8 cellular contexts compared by ENCODE assay signal in genomic region chr15:52528465-52529288, GRCh38. TPM values are rescaled to one million over a fixed set of nuclear protein-coding genes. Genes with fewer than 3 reads are reported as not detected.
DNase-seq lines count a peak whose midpoint lies in the region; ATAC-seq and TF ChIP-seq lines count a peak whose summit lies in the region.

Gene MYO5A (minus strand): TSS chr15:52528880. CDS start chr15:52528806, 74 bp downstream.

- H3K36me3 Mint-ChIP-seq in activated CD8-positive, alpha-beta T cell treated with anti-CD3 and anti-CD28 coated beads for 36 hours (ENCODE audit: low read depth): no peaks in the 10 kb centered on the region
- no peaks in the 10 kb centered on the region for H3K36me3 Mint-ChIP-seq in memory B cell

- H3K27me3 Mint-ChIP-seq in activated CD8-positive, alpha-beta T cell treated with anti-CD3 and anti-CD28 coated beads for 36 hours: peaks cover 8% of the 10 kb centered on the region
- H3K27me3 Mint-ChIP-seq in memory B cell: no peaks in the 10 kb centered on the region

- H3K27ac Mint-ChIP-seq in activated CD8-positive, alpha-beta T cell treated with anti-CD3 and anti-CD28 coated beads for 36 hours: peak within 1 kb of the TSS; percentile 88
- peak within 1 kb of the TSS; percentile 87 for H3K27ac Mint-ChIP-seq in memory B cell

- POLR2A ChIA-PET in activated CD8-positive, alpha-beta T cell treated with anti-CD3 and anti-CD28 coated beads for 36 hours (lab: Charles Lee): interaction anchor here (0.8 to 1.6 kb wide), 10 partner anchors 18 to 276 kb away, joined by 3 to 6 read pairs (median 3); no protein-coding TSS in a partner anchor

- peak within 1 kb of the TSS; percentile 76 for H3K4me3 ChIP-seq in AG10803 (ENCODE audit: low read length)

- H3K4me3 Mint-ChIP-seq in activated CD8-positive, alpha-beta T cell treated with anti-CD3 and anti-CD28 coated beads for 36 hours: peak within 1 kb of the TSS; percentile 95
- H3K4me3 Mint-ChIP-seq in memory B cell: peak within 1 kb of the TSS; percentile 90

- TF ChIP-seq CTCF in AG10803 (conservative IDR thresholded peaks at IDR 0.05; ENCODE audit: low read length): no peak
- no peak for TF ChIP-seq CTCF in activated CD8-positive, alpha-beta T cell treated with anti-CD3 and anti-CD28 coated beads for 36 hours (IDR thresholded peaks at IDR 0.05)

- H3K9me3 Mint-ChIP-seq in activated CD8-positive, alpha-beta T cell treated with anti-CD3 and anti-CD28 coated beads for 36 hours: no peaks in the 10 kb centered on the region
- H3K9me3 Mint-ChIP-seq in memory B cell: no peaks in the 10 kb centered on the region

- peaks cover 30% of the 10 kb centered on the region for H3K4me1 Mint-ChIP-seq in activated CD8-positive, alpha-beta T cell treated with anti-CD3 and anti-CD28 coated beads for 36 hours (ENCODE audit: low read depth)
- peaks cover 28% of the 10 kb centered on the region for H3K4me1 Mint-ChIP-seq in memory B cell

- DNase-seq in AG10803 (ENCODE audit: low read depth): peak; percentile 73
- peak; percentile 51 for DNase-seq in NCI-H510A (lab: John Stamatoyannopoulos, UW)
- peak; percentile 83 for DNase-seq in activated CD8-positive, alpha-beta T cell treated with anti-CD3 and anti-CD28 coated beads for 36 hours
- DNase-seq in effector CD4-positive, alpha-beta T cell: peak; percentile 71
- DNase-seq in memory B cell (ENCODE audit: low spot score in 2 of 2): peak; percentile 78 to 81
- DNase-seq in stimulated activated CD8-positive, alpha-beta memory T cell treated with anti-CD3 and anti-CD28 coated beads, Interleukin-12 subunit alpha, Interleukin-12 subunit beta, amount 100 ng/mL, for 24 hours (ENCODE audit: extremely low read depth): peak; percentile 45

- CTCF ChIA-PET in activated CD8-positive, alpha-beta T cell treated with anti-CD3 and anti-CD28 coated beads for 36 hours (lab: Charles Lee): interaction anchor here (0.8 to 1.7 kb wide), 5 partner anchors 16 to 206 kb away, joined by 3 to 7 read pairs (median 4); partner anchors contain the start of gene ARPP19

- intact Hi-C loops in activated CD8-positive, alpha-beta T cell treated with anti-CD3 and anti-CD28 coated beads for 36 hours (cut with micrococcal nuclease): loop anchor here (5.0 kb wide), 1 partner anchor 196 kb away; no protein-coding TSS in a partner anchor

- ATAC-seq in GM18870 (IDR thresholded peaks at IDR 0.05; ENCODE audit: unreplicated experiment) (peak; percentile 71), HG03103 (IDR thresholded peaks at IDR 0.05; ENCODE audit: low read depth, unreplicated experiment) (peak; percentile 70), memory B cell (ENCODE audit: low read depth) (peak; percentile 82)
- peak; percentile 88 for ATAC-seq in activated CD8-positive, alpha-beta T cell treated with anti-CD3 and anti-CD28 coated beads for 36 hours

RNA-seq across cellular contexts. Expression of gene MYO5A, which starts in this region (rescaled TPM):
- 10 to 100 TPM; 19.2 to 22.6 TPM for total RNA-seq in activated CD8-positive, alpha-beta T cell treated with anti-CD3 and anti-CD28 coated beads for 36 hours

Comparison
In these comparisons a context has a peak if more than half of its experiments do, and no peak if none do; other contexts are left out.
1. Peak in every context shown above with its lines: DNase-seq, ATAC-seq and H3K4me3 ChIP-seq.